22 cellular contexts compared by ENCODE assay signal in the genomic region with DNA sequence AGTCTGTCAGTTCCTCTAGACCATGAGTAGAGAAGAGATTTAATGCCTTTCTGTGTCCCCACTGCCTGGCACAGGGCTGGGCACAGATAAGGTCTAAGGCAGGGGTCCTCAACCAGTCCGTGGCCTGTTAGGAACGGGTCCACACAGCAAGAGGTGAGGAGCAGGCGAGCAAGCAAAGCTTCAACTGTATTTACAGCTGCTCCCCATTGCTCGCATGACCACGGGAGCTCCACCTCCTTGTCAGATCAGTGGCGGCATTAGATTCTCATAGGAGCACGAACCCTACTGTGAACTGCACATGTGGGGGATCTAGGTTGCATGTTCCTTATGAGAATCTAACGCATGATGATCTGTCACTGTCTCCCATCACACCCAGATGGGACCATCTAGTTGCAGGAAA. TPM values are rescaled to one million over a fixed set of nuclear protein-coding genes. Genes with fewer than 3 reads are reported as not detected.
DNase-seq lines count a peak whose midpoint lies in the region; ATAC-seq and TF ChIP-seq lines count a peak whose summit lies in the region.
"Had no signal": no experiment of that assay in that cellular context is flagged by ENCODE, and none has a peak within 500 bp of the region (broad histone marks: within the 10 kb centered on the region; RNA-seq: fewer than 3 reads in every experiment).

No MANE protein-coding gene starts in this region.

- no TSS peak for BruUV-seq in Calu3 (replicated peaks; lab: Mats Ljungman, UMichigan)

- peak overlapping the region; percentile 70 for H3K4me3 Mint-ChIP-seq in Calu3 (ENCODE audit: low read depth, unreplicated experiment)
- peak overlapping the region; percentile 74 for H3K4me3 Mint-ChIP-seq in central memory CD8-positive, alpha-beta T cell

- no peaks in the 10 kb centered on the region for H3K27me3 ChIP-seq in sigmoid colon

- WGBS in sigmoid colon, 2 donors = 93 to 94% methylated on average over 8 of the region's 8 CpGs

- H3K4me3 ChIP-seq in sigmoid colon = no peak overlapping the region
- H3K4me3 ChIP-seq: BLaER1 had no signal

- ATAC-seq in central memory CD8-positive, alpha-beta T cell (replicated peaks; ENCODE audit: extremely low read depth, poor library complexity, severe bottlenecking) = no peak
- no peak for ATAC-seq in GM21737 (IDR thresholded peaks at IDR 0.05; ENCODE audit: unreplicated experiment)

- no peaks in the 10 kb centered on the region for H3K9me3 ChIP-seq in sigmoid colon
- H3K9me3 ChIP-seq: BLaER1, SK-N-SH had no signal

- H3K36me3 Mint-ChIP-seq in Calu3 (ENCODE audit: insufficient read depth, unreplicated experiment) = peaks cover 24% of the 10 kb centered on the region
- peaks cover 12% of the 10 kb centered on the region for H3K36me3 Mint-ChIP-seq in central memory CD8-positive, alpha-beta T cell (ENCODE audit: insufficient read depth)
- H3K36me3 Mint-ChIP-seq: CD4-positive, alpha-beta memory T cell had no signal

- peaks cover 9% of the 10 kb centered on the region for H3K4me1 Mint-ChIP-seq in Calu3 (ENCODE audit: low read depth, unreplicated experiment)
- peaks cover 10% of the 10 kb centered on the region for H3K4me1 Mint-ChIP-seq in central memory CD8-positive, alpha-beta T cell

- H3K36me3 ChIP-seq in sigmoid colon = peaks cover 0 to 19% (median 2%) of the 10 kb centered on the region in 4 donors
- H3K36me3 ChIP-seq: BLaER1 had no signal

- TF ChIP-seq EP300 in sigmoid colon (IDR thresholded peaks at IDR 0.05) = no peak

- H3K9me3 Mint-ChIP-seq in Calu3 (ENCODE audit: low read depth, unreplicated experiment) = no peaks in the 10 kb centered on the region
- H3K9me3 Mint-ChIP-seq in central memory CD8-positive, alpha-beta T cell = no peaks in the 10 kb centered on the region
- H3K9me3 Mint-ChIP-seq: CD4-positive, alpha-beta memory T cell had no signal

- TF ChIP-seq CTCF in Calu3 (IDR thresholded peaks at IDR 0.05; ENCODE audit: unreplicated experiment) (no peak), RWPE1 (conservative IDR thresholded peaks at IDR 0.05; ENCODE audit: low read depth) (no peak), sigmoid colon (IDR thresholded peaks at IDR 0.05) (no peak)

- intact Hi-C loops in Calu3 (cut with micrococcal nuclease; ENCODE audit: unreplicated experiment) = loop anchor here (10.0 kb wide), 1 partner anchor 404 kb away; no protein-coding TSS in a partner anchor
- intact Hi-C loops in sigmoid colon (cut with DNase I) = loop anchor here (5.0 kb wide), 2 partner anchors 52 to 402 kb away; partner anchors contain the start of gene RNF112

- H3K4me1 ChIP-seq in sigmoid colon = peaks cover 0 to 20% (median 17%) of the 10 kb centered on the region in 4 donors

- no peak for DNase-seq in Calu3
- DNase-seq in RWPE1 (ENCODE audit: low spot score) = no peak
- no peak for DNase-seq in central memory CD8-positive, alpha-beta T cell (ENCODE audit: low spot score in 2 of 2)
- peak; percentile 55 for DNase-seq in sigmoid colon
- DNase-seq in activated T-cell treated with anti-CD3 and anti-CD28 coated beads, Interleukin-2, amount 50 U/mL, for 48 hours = no peak
- no peak for DNase-seq in iPS-NIHi7 (ENCODE audit: extremely low spot score)
- DNase-seq: CD4-positive, alpha-beta memory T cell; DMS153; GOT3; HCEC 1CT; Karpas-422; NCI-H1694; NCI-H2081; NCI-H2171; NCI-H345; NCI-H524; NCI-H774; SHP77 treated with DMSO at 0.1 percent for 48 hours; SK-N-SH had no signal

- peak overlapping the region; percentile 2; the same call in 1 of the 2 replicates for H3K27ac ChIP-seq in RWPE1
- H3K27ac ChIP-seq in sigmoid colon = no peak overlapping the region
- H3K27ac ChIP-seq: BLaER1 had no signal

- no peak overlapping the region for H3K27ac Mint-ChIP-seq in Calu3 (ENCODE audit: unreplicated experiment)
- H3K27ac Mint-ChIP-seq in central memory CD8-positive, alpha-beta T cell (ENCODE audit: low read depth) = peak overlapping the region; percentile 76

- POLR2A ChIA-PET in RWPE1 (lab: Yijun Ruan, JAX; ENCODE audit: low non-redundant PET) = no interaction called here

- TF ChIP-seq POLR2A in sigmoid colon (IDR thresholded peaks at IDR 0.05) = no peak

- CTCF ChIA-PET in Calu3 (lab: Charles Lee) (no interaction called here), RWPE1 (lab: Yijun Ruan, JAX) (interaction anchor here (0.6 kb wide), 1 partner anchor 86 kb away, joined by 3 read pairs; no protein-coding TSS in a partner anchor)

- H3K27me3 Mint-ChIP-seq in Calu3 (ENCODE audit: unreplicated experiment) = no peaks in the 10 kb centered on the region
- H3K27me3 Mint-ChIP-seq in central memory CD8-positive, alpha-beta T cell = peaks cover 22% of the 10 kb centered on the region

RNA-seq across cellular contexts. Expression of gene B9D1, which starts 1.8 kb away (rescaled TPM):
- total RNA-seq in Calu3 (2022) = 14.1 and 15.6 TPM in 2 replicates
- total RNA-seq in sigmoid colon = 10 to 100 TPM; 15.2 to 22.4 (median 16.0) TPM
- 10 to 100 TPM in 1 of 3 donors, 1 to 10 TPM in 2; 6.6 to 12.1 (median 6.9) TPM for polyA plus RNA-seq in sigmoid colon

RNA-seq across cellular contexts. Expression of gene MAPK7, which starts 17.5 kb away (rescaled TPM):
- total RNA-seq in Calu3 (2022) (15.0 and 19.3 TPM in 2 replicates), sigmoid colon (10 to 100 TPM; 22.4 to 45.7 (median 29.5) TPM)
- 10 to 100 TPM; 18.3 to 35.9 (median 22.8) TPM for polyA plus RNA-seq in sigmoid colon

RNA-seq across cellular contexts. Expression of gene MFAP4, which starts 26.2 kb away (rescaled TPM):
- total RNA-seq in Calu3 (2022) (not detected in 2 replicates), sigmoid colon (100 to 1,000 TPM; 189 to 324 (median 195) TPM)
- polyA plus RNA-seq in sigmoid colon = 10 to 100 TPM in 2 of 3 donors, 1 to 10 TPM in 1; 9.9 to 52.2 (median 42.0) TPM
- total RNA-seq: CD4-positive, alpha-beta memory T cell; M059J had no signal
- polyA plus RNA-seq: CD4-positive, alpha-beta memory T cell had no signal

RNA-seq across cellular contexts. Expression of gene RNF112, which starts 50.3 kb away (rescaled TPM):
- total RNA-seq in Calu3 (2022) = 0.61 and 1.3 TPM in 2 replicates
- 1 to 10 TPM; 3.8 to 8.6 (median 7.8) TPM for total RNA-seq in sigmoid colon
- 1 to 10 TPM in 1 of 3 donors, under 1 TPM in 2; 0.60 to 7.2 (median 0.92) TPM for polyA plus RNA-seq in sigmoid colon

Comparison
In these comparisons a context has a peak if more than half of its experiments do, and no peak if none do; other contexts are left out.
1. RNA of gene MFAP4, which starts 26.2 kb away (total RNA-seq): 189 to 324 TPM in sigmoid colon; not detected in Calu3; every median in the first group is over 100 times any median in the second.